Comparison of ENCODE assay signal across 10 cellular contexts in genomic region chr1:178609015-178609414, GRCh38.
DNase-seq lines count a peak whose midpoint lies in the region; ATAC-seq and TF ChIP-seq lines count a peak whose summit lies in the region.
"Had no signal": no experiment of that assay in that cellular context is flagged by ENCODE, and none has a peak within 500 bp of the region (broad histone marks: within the 10 kb centered on the region; RNA-seq: fewer than 3 reads in every experiment).

No MANE protein-coding gene starts in this region.

- DNase-seq in ELR (ENCODE audit: low read depth) = peak; percentile 94
- DNase-seq in osteocyte (ENCODE audit: extremely low spot score, unreplicated experiment) = no peak
- DNase-seq in DMS153 treated with DMSO at 0.1 percent for 48 hours (lab: John Stamatoyannopoulos, UW; ENCODE audit: unreplicated experiment) = no peak
- DNase-seq in midbrain (lab: John Stamatoyannopoulos, UW) = no peak
- DNase-seq: central memory CD4-positive, alpha-beta T cell had no signal

- peaks cover 63% of the 10 kb centered on the region for H3K4me1 Mint-ChIP-seq in osteocyte (ENCODE audit: unreplicated experiment)

- peak overlapping the region; percentile 70 for H3K27ac ChIP-seq in OCI-LY3 (ENCODE audit: low read length)

- H3K4me3 Mint-ChIP-seq in osteocyte (ENCODE audit: unreplicated experiment) = no peak overlapping the region

- no peaks in the 10 kb centered on the region for H3K79me2 ChIP-seq in OCI-LY3 (ENCODE audit: low read length)

- peaks cover 39% of the 10 kb centered on the region for H3K4me1 ChIP-seq in OCI-LY3 (ENCODE audit: low read length)

- peak overlapping the region; percentile 70 for H3K27ac Mint-ChIP-seq in osteocyte (ENCODE audit: unreplicated experiment)

- peak overlapping the region; percentile 59 for H3K4me3 ChIP-seq in OCI-LY3 (ENCODE audit: low read length)

- H3K27me3 Mint-ChIP-seq in osteocyte (ENCODE audit: unreplicated experiment) = no peaks in the 10 kb centered on the region

- no peaks in the 10 kb centered on the region for H3K27me3 ChIP-seq in OCI-LY3 (ENCODE audit: low read depth, low read length)

- H2AFZ ChIP-seq in OCI-LY3 (ENCODE audit: low read depth, low read length) = no peak overlapping the region

- no peaks in the 10 kb centered on the region for H3K36me3 Mint-ChIP-seq in osteocyte (ENCODE audit: unreplicated experiment)
- H3K36me3 Mint-ChIP-seq: immature natural killer cell had no signal

- no peaks in the 10 kb centered on the region for H3K9me3 Mint-ChIP-seq in osteocyte (ENCODE audit: unreplicated experiment)
- H3K9me3 Mint-ChIP-seq: immature natural killer cell had no signal

- no peaks in the 10 kb centered on the region for H3K9me3 ChIP-seq in OCI-LY3 (ENCODE audit: insufficient read depth, low read length)

- peak overlapping the region; percentile 72 for H3K4me2 ChIP-seq in OCI-LY3 (ENCODE audit: low read length)

- ATAC-seq in esophagus mucosa (peak; percentile 59), HG03521 (IDR thresholded peaks at IDR 0.05; ENCODE audit: unreplicated experiment) (no peak), GM18858 (IDR thresholded peaks at IDR 0.05; ENCODE audit: unreplicated experiment) (no peak)

- H4K20me1 ChIP-seq in OCI-LY3 (ENCODE audit: insufficient read depth, low read length) = no peaks in the 10 kb centered on the region

- H3K9ac ChIP-seq in OCI-LY3 (ENCODE audit: low read length) = peak overlapping the region; percentile 33

- no peaks in the 10 kb centered on the region for H3K36me3 ChIP-seq in OCI-LY3 (replicated peaks; ENCODE audit: low read depth, low read length)

- TF ChIP-seq CTCF in OCI-LY3 (IDR thresholded peaks at IDR 0.05; ENCODE audit: low read depth, low read length) (no peak), osteocyte (IDR thresholded peaks at IDR 0.05) (no peak)
